Comparison of ENCODE assay signal across 32 cellular contexts in genomic region chr2:135072125-135072997, GRCh38. TPM values are rescaled to one million over a fixed set of nuclear protein-coding genes. Genes with fewer than 3 reads are reported as not detected.
A peak's percentile ranks its signal among the peaks of the same experiment; 100 is the strongest.
DNase-seq lines count a peak whose midpoint lies in the region; ATAC-seq and TF ChIP-seq lines count a peak whose summit lies in the region.
"Had no signal": no experiment of that assay in that cellular context is flagged by ENCODE, and none has a peak within 500 bp of the region (broad histone marks: within the 10 kb centered on the region; RNA-seq: fewer than 3 reads in every experiment).

No MANE protein-coding gene starts in this region.

- peaks cover 28% of the 10 kb centered on the region; the same call in 1 of the 2 replicates for H3K79me2 ChIP-seq in OCI-LY7 (ENCODE audit: insufficient read depth, low read depth, low read length)

- H3K27me3 ChIP-seq in effector memory CD4-positive, alpha-beta T cell (replicated peaks; ENCODE audit: control insufficient read depth, insufficient read depth, low read length, poor library complexity, severe bottlenecking) = no peaks in the 10 kb centered on the region
- H3K27me3 ChIP-seq: BE2C, cardiac muscle cell, foreskin keratinocyte had no signal

- H3K4me2 ChIP-seq in OCI-LY7 (ENCODE audit: low read length) = no peak overlapping the region
- H3K4me2 ChIP-seq: SK-N-SH had no signal

- peaks cover 32 to 50% of the 10 kb centered on the region in 2 donors for H3K36me3 Mint-ChIP-seq in stimulated activated naive B cell treated with anti-CD40 and anti-IgM and Interleukin-4, amounts not matched to agents 10 μg/mL and 1 μg/mL and 100 μg/mL, for 72 hours

- peaks cover 68% of the 10 kb centered on the region for H3K36me3 ChIP-seq in OCI-LY7 (ENCODE audit: insufficient read depth, low read length)
- peaks cover 8% of the 10 kb centered on the region for H3K36me3 ChIP-seq in effector memory CD4-positive, alpha-beta T cell (ENCODE audit: control insufficient read depth, insufficient read depth, low read length)
- H3K36me3 ChIP-seq: BE2C, cardiac muscle cell had no signal

- no peaks in the 10 kb centered on the region for H3K4me1 ChIP-seq in OCI-LY7 (ENCODE audit: insufficient read depth, low read length, poor library complexity, severe bottlenecking)
- H3K4me1 ChIP-seq in effector memory CD4-positive, alpha-beta T cell (ENCODE audit: control insufficient read depth, insufficient read depth, low read length, poor library complexity, severe bottlenecking) = no peaks in the 10 kb centered on the region
- H3K4me1 ChIP-seq: BE2C, foreskin keratinocyte had no signal

- no peaks in the 10 kb centered on the region for H3K27me3 Mint-ChIP-seq in stimulated activated naive B cell treated with anti-CD40 and anti-IgM and Interleukin-4, amounts not matched to agents 10 μg/mL and 1 μg/mL and 100 μg/mL, for 72 hours
- H3K27me3 Mint-ChIP-seq: progenitor cell of endocrine pancreas had no signal

- H4K20me1 ChIP-seq in OCI-LY7 (ENCODE audit: insufficient read depth, low read length) = no peaks in the 10 kb centered on the region

- peak in 2 of 3 experiments; percentile 11 to 13 for DNase-seq in NCI-H1417 (lab: John Stamatoyannopoulos, UW)
- DNase-seq in NCI-H1417 treated with DMSO at 0.1 percent for 48 hours (lab: John Stamatoyannopoulos, UW) = no peak
- DNase-seq in DMS 273 treated with DMSO at 0.1 percent for 48 hours (lab: John Stamatoyannopoulos, UW) = peak; percentile 9
- peak; percentile 65 for DNase-seq in OCI-LY7 (ENCODE audit: low spot score)
- peak; percentile 44 to 51 for DNase-seq in erythroblast (lab: John Stamatoyannopoulos, UW)
- no peak for DNase-seq in stimulated activated naive B cell treated with anti-CD40 and anti-IgM and Interleukin-4, amounts not matched to agents 10 μg/mL and 1 μg/mL and 100 μg/mL, for 72 hours
- DNase-seq in left lobe of liver (ENCODE audit: low spot score) = no peak
- no peak for DNase-seq in effector memory CD4-positive, alpha-beta T cell
- DNase-seq: activated CD4-positive, alpha-beta T cell treated with anti-CD3 and anti-CD28 coated beads, Interleukin-2, amount 50 U/mL, for 4 hours; activated effector memory CD4-positive, alpha-beta T cell treated with anti-CD3 and anti-CD28 coated beads, Interleukin-2, amount 50 U/mL, for 16 hours; amniotic stem cell; BE2C; Calu3; dermis blood vessel endothelial cell; GF-D8; HCEC 1CT; immature natural killer cell; IMR-90; NCI-H2081; NCI-H524; SK-N-SH; stimulated activated CD8-positive, alpha-beta memory T cell treated with anti-CD3 and anti-CD28 coated beads, Interleukin-4, amount 100 ng/mL, for 48 hours had no signal

- CTCF ChIA-PET in OCI-LY7 (lab: Charles Lee; ENCODE audit: unreplicated experiment) = no interaction called here

- peaks cover 12 to 20% of the 10 kb centered on the region in 2 donors for H3K4me1 Mint-ChIP-seq in stimulated activated naive B cell treated with anti-CD40 and anti-IgM and Interleukin-4, amounts not matched to agents 10 μg/mL and 1 μg/mL and 100 μg/mL, for 72 hours
- H3K4me1 Mint-ChIP-seq: neural crest cell, WTC11 had no signal

- H3K9me2 ChIP-seq in OCI-LY7 (ENCODE audit: insufficient read depth, low read length) = no peaks in the 10 kb centered on the region
- H3K9me2 ChIP-seq: SK-N-SH had no signal

- TF ChIP-seq POLR2A in erythroblast (IDR thresholded peaks at IDR 0.05; ENCODE audit: low read length) = no peak

- no peak for TF ChIP-seq CTCF in OCI-LY7 (conservative IDR thresholded peaks at IDR 0.05; ENCODE audit: low read length)

- H2AFZ ChIP-seq in OCI-LY7 (ENCODE audit: low read length) = no peak overlapping the region

- no peak overlapping the region for H3K27ac ChIP-seq in OCI-LY7 (ENCODE audit: low read depth, low read length, poor library complexity, severe bottlenecking)
- no peak overlapping the region for H3K27ac ChIP-seq in effector memory CD4-positive, alpha-beta T cell (ENCODE audit: insufficient read depth, low read length, poor library complexity, severe bottlenecking)
- H3K27ac ChIP-seq: cardiac muscle cell, foreskin keratinocyte had no signal

- peaks cover 58% of the 10 kb centered on the region for H3K9me3 ChIP-seq in OCI-LY7 (ENCODE audit: low read length)
- H3K9me3 ChIP-seq in effector memory CD4-positive, alpha-beta T cell (ENCODE audit: control insufficient read depth, low read length) = no peaks in the 10 kb centered on the region
- H3K9me3 ChIP-seq: BE2C had no signal

- no peak overlapping the region for H3K4me3 Mint-ChIP-seq in stimulated activated naive B cell treated with anti-CD40 and anti-IgM and Interleukin-4, amounts not matched to agents 10 μg/mL and 1 μg/mL and 100 μg/mL, for 72 hours
- H3K4me3 Mint-ChIP-seq: immature natural killer cell; neural crest cell; T-helper 2 cell treated with Interferon-gamma antibody and Interleukin-4, amounts not matched to agents 5 μg/mL and 100 μg/mL, for 36 hours; WTC11 had no signal

- H3K27ac Mint-ChIP-seq in stimulated activated naive B cell treated with anti-CD40 and anti-IgM and Interleukin-4, amounts not matched to agents 10 μg/mL and 1 μg/mL and 100 μg/mL, for 72 hours = no peak overlapping the region
- H3K27ac Mint-ChIP-seq: immature natural killer cell; progenitor cell of endocrine pancreas; T-helper 2 cell treated with Interferon-gamma antibody and Interleukin-4, amounts not matched to agents 5 μg/mL and 100 μg/mL, for 36 hours; WTC11 had no signal

- intact Hi-C loops in OCI-LY7 (cut with micrococcal nuclease; ENCODE audit: unreplicated experiment) = no loop called here

- H3K9me3 Mint-ChIP-seq in stimulated activated naive B cell treated with anti-CD40 and anti-IgM and Interleukin-4, amounts not matched to agents 10 μg/mL and 1 μg/mL and 100 μg/mL, for 72 hours = peaks cover 6 to 10% of the 10 kb centered on the region in 2 donors

- BruUV-seq in OCI-LY7 (replicated peaks; lab: Mats Ljungman, UMichigan) = no TSS peak

- no peak for ATAC-seq in stimulated activated naive B cell treated with anti-CD40 and anti-IgM and Interleukin-4, amounts not matched to agents 10 μg/mL and 1 μg/mL and 100 μg/mL, for 72 hours (replicated peaks)
- ATAC-seq in left lobe of liver = no peak
- ATAC-seq: foreskin keratinocyte, WTC11 had no signal

- POLR2A ChIA-PET in OCI-LY7 (lab: Charles Lee) = no interaction called here

- no peak overlapping the region for H3K4me3 ChIP-seq in OCI-LY7 (ENCODE audit: low read depth, low read length, poor library complexity, severe bottlenecking)
- H3K4me3 ChIP-seq in effector memory CD4-positive, alpha-beta T cell (ENCODE audit: insufficient read depth, low read depth, low read length, poor library complexity, severe bottlenecking) = no peak overlapping the region
- H3K4me3 ChIP-seq: cardiac muscle cell had no signal

RNA-seq across cellular contexts. Expression of gene RAB3GAP1, which starts 20.3 kb away (rescaled TPM):
- 40.2 and 49.2 TPM in 2 replicates for total RNA-seq in OCI-LY7 (2014; rRNA removed; shearing (Covaris generic))
- total RNA-seq in OCI-LY7 (2022) (63.6 and 69.8 TPM in 2 replicates), left lobe of liver (13.1 TPM)

RNA-seq across cellular contexts. Expression of gene MAP3K19, which starts 25.1 kb away (rescaled TPM):
- not detected in 2 replicates for total RNA-seq in OCI-LY7 (2014; rRNA removed; shearing (Covaris generic))
- total RNA-seq in OCI-LY7 (2022) = not detected in 2 replicates
- total RNA-seq in left lobe of liver = not detected
- total RNA-seq: A172, Calu3, cardiac muscle cell, dermis blood vessel endothelial cell, foreskin keratinocyte, IMR-90, liver, mucosa of gallbladder, neural crest cell, progenitor cell of endocrine pancreas, ureter, WTC11 had no signal

Comparison
In these comparisons a context has a peak if more than half of its experiments do, and no peak if none do; other contexts are left out.
1. DNase-seq: peak in NCI-H1417 (2 of 3), DMS 273 treated with DMSO at 0.1 percent for 48 hours (single experiment), OCI-LY7 (single experiment) and erythroblast (2 of 2); none in NCI-H1417 treated with DMSO at 0.1 percent for 48 hours (single experiment), stimulated activated naive B cell treated with anti-CD40 and anti-IgM and Interleukin-4, amounts not matched to agents 10 μg/mL and 1 μg/mL and 100 μg/mL, for 72 hours (single experiment), left lobe of liver (single experiment) and effector memory CD4-positive, alpha-beta T cell (0 of 3).